In the genomic region with DNA sequence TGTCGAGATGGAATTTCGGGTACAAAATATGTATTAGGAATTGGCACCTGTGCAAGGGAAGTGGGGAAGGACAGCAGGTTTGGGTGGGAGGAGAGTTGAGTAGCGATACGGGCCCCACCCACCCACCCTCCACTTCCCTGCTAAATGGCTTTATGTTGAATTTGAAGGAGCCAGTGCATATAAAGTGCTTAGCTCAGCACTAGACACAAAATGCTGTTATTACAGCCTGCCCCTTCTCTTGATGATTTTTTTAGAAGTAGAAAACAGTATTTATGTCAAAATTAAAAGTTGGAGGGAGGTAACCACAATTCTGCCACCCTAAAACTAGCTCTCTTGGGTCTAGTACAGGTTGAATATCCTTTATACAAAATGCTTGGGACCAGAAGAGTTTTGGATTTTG, we compare ENCODE assay signal across 9 cellular contexts. TPM values are rescaled to one million over a fixed set of nuclear protein-coding genes. Genes with fewer than 3 reads are reported as not detected.
"Had no signal": no experiment of that assay in that cellular context is flagged by ENCODE, and none has a peak within 500 bp of the region (broad histone marks: within the 10 kb centered on the region; RNA-seq: fewer than 3 reads in every experiment).

No MANE protein-coding gene starts in this region.

- H3K9me3 Mint-ChIP-seq: HFFc6, IgD-negative memory B cell had no signal

- H3K27ac Mint-ChIP-seq: HFFc6, IgD-negative memory B cell had no signal

- H3K9me3 ChIP-seq: HAP-1 had no signal

- DNase-seq: GM23248, GOT3, H7, HFFc6, KBM-7 had no signal

- H3K27ac ChIP-seq: GM23248, HL-60 had no signal

- H3K4me3 ChIP-seq: GM23248, HAP-1 had no signal

- H2AFZ ChIP-seq: GM23248 had no signal

- H3K27me3 Mint-ChIP-seq: IgD-negative memory B cell had no signal

- H3K9ac ChIP-seq: GM23248 had no signal

- H3K4me3 Mint-ChIP-seq: HFFc6, IgD-negative memory B cell had no signal

- ATAC-seq: HCT116 had no signal

- H3K4me1 ChIP-seq: HAP-1 had no signal

RNA-seq across cellular contexts. Expression of a gene that starts 59.3 kb away (rescaled TPM):
- total RNA-seq: GM23248 had no signal
- polyA plus RNA-seq: IgD-negative memory B cell had no signal
